In the genomic region with DNA sequence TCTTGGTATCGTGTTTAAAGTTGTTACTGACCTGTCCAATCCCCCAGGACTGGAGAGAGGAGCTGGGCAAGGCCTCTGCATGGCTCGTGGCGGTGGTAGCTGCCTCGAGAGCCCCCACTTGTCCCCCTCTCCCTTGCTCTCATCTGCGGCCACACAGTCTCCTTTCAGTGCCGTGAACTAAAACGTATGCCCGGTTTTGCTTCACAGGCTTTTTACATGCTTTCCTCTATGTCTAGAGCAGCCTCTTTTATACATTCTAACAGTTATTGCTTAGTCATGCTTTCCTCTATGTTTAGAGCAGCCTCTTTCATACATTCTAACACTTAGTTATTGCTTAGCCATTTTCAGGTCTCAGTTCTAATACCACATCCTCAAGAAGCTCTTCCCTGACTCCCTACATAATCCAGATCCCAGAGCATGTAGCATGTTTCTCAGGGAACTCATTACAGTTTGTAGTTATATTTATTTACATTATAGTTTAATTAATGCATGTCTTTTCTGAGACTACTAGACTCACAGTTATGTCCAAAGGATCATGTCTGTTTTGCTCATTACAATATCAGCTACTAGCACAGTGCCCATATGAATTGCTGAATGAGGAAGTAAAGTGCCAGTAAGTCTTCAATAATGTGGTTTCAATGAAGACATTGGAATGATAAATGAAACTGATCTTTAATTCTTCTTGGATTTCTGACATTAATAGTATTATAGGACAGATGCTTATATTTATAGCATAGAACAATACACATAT, we compare ENCODE assay signal across 13 cellular contexts.
A peak's percentile ranks its signal among the peaks of the same experiment; 100 is the strongest.
DNase-seq lines count a peak whose midpoint lies in the region; ATAC-seq and TF ChIP-seq lines count a peak whose summit lies in the region.
"Had no signal": no experiment of that assay in that cellular context is flagged by ENCODE, and none has a peak within 500 bp of the region (broad histone marks: within the 10 kb centered on the region; RNA-seq: fewer than 3 reads in every experiment).

No MANE protein-coding gene starts in this region.

- CTCF ChIA-PET in activated CD8-positive, alpha-beta T cell treated with anti-CD3 and anti-CD28 coated beads for 36 hours (lab: Charles Lee) = no interaction called here

- intact Hi-C loops in activated CD8-positive, alpha-beta T cell treated with anti-CD3 and anti-CD28 coated beads for 36 hours (cut with micrococcal nuclease) = no loop called here

- no peaks in the 10 kb centered on the region for H3K9me3 Mint-ChIP-seq in stimulated activated effector memory CD8-positive, alpha-beta T cell treated with anti-CD3 and anti-CD28 coated beads, Interleukin-12 subunit alpha, Interleukin-12 subunit beta, amount 100 ng/mL, for 72 hours
- H3K9me3 Mint-ChIP-seq in activated CD8-positive, alpha-beta T cell treated with anti-CD3 and anti-CD28 coated beads for 36 hours = no peaks in the 10 kb centered on the region
- H3K9me3 Mint-ChIP-seq: central memory CD8-positive, alpha-beta T cell had no signal

- no peaks in the 10 kb centered on the region for H3K27me3 Mint-ChIP-seq in activated CD8-positive, alpha-beta T cell treated with anti-CD3 and anti-CD28 coated beads for 36 hours
- H3K27me3 Mint-ChIP-seq: central memory CD8-positive, alpha-beta T cell had no signal

- H3K4me1 Mint-ChIP-seq in stimulated activated effector memory CD8-positive, alpha-beta T cell treated with anti-CD3 and anti-CD28 coated beads, Interleukin-12 subunit alpha, Interleukin-12 subunit beta, amount 100 ng/mL, for 72 hours = no peaks in the 10 kb centered on the region
- no peaks in the 10 kb centered on the region for H3K4me1 Mint-ChIP-seq in activated CD8-positive, alpha-beta T cell treated with anti-CD3 and anti-CD28 coated beads for 36 hours (ENCODE audit: low read depth)
- H3K4me1 Mint-ChIP-seq: central memory CD8-positive, alpha-beta T cell had no signal

- DNase-seq in SKM-1 treated with dmso at 0.1 percent for 144 hours (lab: John Stamatoyannopoulos, UW; ENCODE audit: unreplicated experiment) (peak; percentile 24), SKM-1 (lab: John Stamatoyannopoulos, UW; ENCODE audit: unreplicated experiment) (no peak), brain microvascular endothelial cell (peak; percentile 1), NCI-H187 treated with DMSO at 0.1 percent for 48 hours (lab: John Stamatoyannopoulos, UW) (no peak)
- DNase-seq in stimulated activated effector memory CD8-positive, alpha-beta T cell treated with anti-CD3 and anti-CD28 coated beads, Interleukin-12 subunit alpha, Interleukin-12 subunit beta, amount 100 ng/mL, for 72 hours (ENCODE audit: low spot score in 2 of 2) = no peak
- no peak for DNase-seq in activated CD8-positive, alpha-beta T cell treated with anti-CD3 and anti-CD28 coated beads for 36 hours
- DNase-seq: ACHN; activated CD4-positive, alpha-beta T cell treated with anti-CD3 and anti-CD28 coated beads, Interleukin-2, amount 50 U/mL, for 48 hours; KG1; ovary had no signal

- H3K4me3 ChIP-seq in brain microvascular endothelial cell (ENCODE audit: low read depth, low read length) = no peak overlapping the region
- H3K4me3 ChIP-seq: ovary had no signal

- no peak for TF ChIP-seq CTCF in brain microvascular endothelial cell (IDR thresholded peaks at IDR 0.05; ENCODE audit: low read depth, low read length, missing control alignments)
- no peak for TF ChIP-seq CTCF in activated CD8-positive, alpha-beta T cell treated with anti-CD3 and anti-CD28 coated beads for 36 hours (IDR thresholded peaks at IDR 0.05)

- H3K27ac ChIP-seq in brain microvascular endothelial cell = no peak overlapping the region
- H3K27ac ChIP-seq: ovary had no signal

- in situ Hi-C loops in brain microvascular endothelial cell (cut with HindIII; ENCODE audit: low pct_ligation_motif_present, low sequenced_read_pairs) = no loop called here

- no peaks in the 10 kb centered on the region for H3K36me3 ChIP-seq in brain microvascular endothelial cell (replicated peaks)
- H3K36me3 ChIP-seq: ovary had no signal

- ATAC-seq in HG03432 (IDR thresholded peaks at IDR 0.05; ENCODE audit: unreplicated experiment) (peak; percentile 47), HG03135 (IDR thresholded peaks at IDR 0.05; ENCODE audit: unreplicated experiment) (no peak)
- no peak for ATAC-seq in stimulated activated effector memory CD8-positive, alpha-beta T cell treated with anti-CD3 and anti-CD28 coated beads, Interleukin-12 subunit alpha, Interleukin-12 subunit beta, amount 100 ng/mL, for 72 hours
- ATAC-seq in activated CD8-positive, alpha-beta T cell treated with anti-CD3 and anti-CD28 coated beads for 36 hours = no peak

- no peaks in the 10 kb centered on the region for H3K27me3 ChIP-seq in brain microvascular endothelial cell (replicated peaks)
- H3K27me3 ChIP-seq: ovary had no signal

- H3K36me3 Mint-ChIP-seq in stimulated activated effector memory CD8-positive, alpha-beta T cell treated with anti-CD3 and anti-CD28 coated beads, Interleukin-12 subunit alpha, Interleukin-12 subunit beta, amount 100 ng/mL, for 72 hours = no peaks in the 10 kb centered on the region
- no peaks in the 10 kb centered on the region for H3K36me3 Mint-ChIP-seq in activated CD8-positive, alpha-beta T cell treated with anti-CD3 and anti-CD28 coated beads for 36 hours (ENCODE audit: low read depth)

- POLR2A ChIA-PET in activated CD8-positive, alpha-beta T cell treated with anti-CD3 and anti-CD28 coated beads for 36 hours (lab: Charles Lee) = interaction anchor here (0.5 kb wide), 1 partner anchor 18 kb away, joined by 4 read pairs; no protein-coding TSS in a partner anchor

- H3K4me3 Mint-ChIP-seq in stimulated activated effector memory CD8-positive, alpha-beta T cell treated with anti-CD3 and anti-CD28 coated beads, Interleukin-12 subunit alpha, Interleukin-12 subunit beta, amount 100 ng/mL, for 72 hours = no peak overlapping the region
- no peak overlapping the region for H3K4me3 Mint-ChIP-seq in activated CD8-positive, alpha-beta T cell treated with anti-CD3 and anti-CD28 coated beads for 36 hours
- H3K4me3 Mint-ChIP-seq: central memory CD8-positive, alpha-beta T cell had no signal

- H3K27ac Mint-ChIP-seq in stimulated activated effector memory CD8-positive, alpha-beta T cell treated with anti-CD3 and anti-CD28 coated beads, Interleukin-12 subunit alpha, Interleukin-12 subunit beta, amount 100 ng/mL, for 72 hours = peak overlapping the region; percentile 72
- no peak overlapping the region for H3K27ac Mint-ChIP-seq in activated CD8-positive, alpha-beta T cell treated with anti-CD3 and anti-CD28 coated beads for 36 hours

Comparison
In these comparisons a context has a peak if more than half of its experiments do, and no peak if none do; other contexts are left out.
1. DNase-seq: peak in SKM-1 treated with dmso at 0.1 percent for 144 hours (single experiment) and brain microvascular endothelial cell (single experiment); none in SKM-1 (single experiment), stimulated activated effector memory CD8-positive, alpha-beta T cell treated with anti-CD3 and anti-CD28 coated beads, Interleukin-12 subunit alpha, Interleukin-12 subunit beta, amount 100 ng/mL, for 72 hours (0 of 2), activated CD8-positive, alpha-beta T cell treated with anti-CD3 and anti-CD28 coated beads for 36 hours (single experiment) and NCI-H187 treated with DMSO at 0.1 percent for 48 hours (single experiment).